In genomic region chrX:53882331-53882730, GRCh38 we compare ENCODE assay signal across 16 cellular contexts.
DNase-seq lines count a peak whose midpoint lies in the region; ATAC-seq and TF ChIP-seq lines count a peak whose summit lies in the region.
"Had no signal": no experiment of that assay in that cellular context is flagged by ENCODE, and none has a peak within 500 bp of the region (broad histone marks: within the 10 kb centered on the region; RNA-seq: fewer than 3 reads in every experiment).

No MANE protein-coding gene starts in this region.

- TF ChIP-seq CTCF in RWPE1 (conservative IDR thresholded peaks at IDR 0.05; ENCODE audit: low read depth) (no peak), fibroblast of the aortic adventitia (IDR thresholded peaks at IDR 0.05; ENCODE audit: insufficient read depth, low read length) (no peak)

- CTCF ChIA-PET in RWPE1 (lab: Yijun Ruan, JAX), result no interaction called here

- POLR2A ChIA-PET in RWPE1 (lab: Yijun Ruan, JAX; ENCODE audit: low non-redundant PET), result no interaction called here

- H3K27ac ChIP-seq in RWPE1, result no peak overlapping the region
- H3K27ac ChIP-seq: neutrophil, SK-N-MC had no signal

- DNase-seq in ELF-1 (ENCODE audit: low read depth, low spot score) (peak; percentile 72), RWPE1 (ENCODE audit: low spot score) (peak; percentile 7), fibroblast of the aortic adventitia (ENCODE audit: low read depth) (peak; percentile 93), renal cortical epithelial cell (ENCODE audit: low read depth) (peak; percentile 84), NCI-H1436 (lab: John Stamatoyannopoulos, UW) (no peak), DMS 273 (lab: John Stamatoyannopoulos, UW; ENCODE audit: unreplicated experiment) (no peak), cortex of kidney (lab: John Stamatoyannopoulos, UW) (no peak)
- DNase-seq: activated CD4-positive, CD25-positive, alpha-beta regulatory T cell; activated T-cell treated with anti-CD3 and anti-CD28 coated beads, Interleukin-2, amount 50 U/mL, for 24 hours; aorta; erythroblast; kidney; NCI-H524 treated with DMSO at 0.1 percent for 48 hours had no signal

- H3K4me3 ChIP-seq in fibroblast of the aortic adventitia (ENCODE audit: low read depth, low read length), result no peak overlapping the region
- H3K4me3 ChIP-seq: SK-N-MC had no signal

- no peak for ATAC-seq in HG03280 (IDR thresholded peaks at IDR 0.05; ENCODE audit: unreplicated experiment)

Comparison
In these comparisons a context has a peak if more than half of its experiments do, and no peak if none do; other contexts are left out.
1. DNase-seq: peak in ELF-1 (single experiment), RWPE1 (single experiment), fibroblast of the aortic adventitia (single experiment) and renal cortical epithelial cell (single experiment); none in NCI-H1436 (single experiment), DMS 273 (single experiment) and cortex of kidney (single experiment).